Comparison of ENCODE assay signal across 3 cellular contexts in the genomic region with DNA sequence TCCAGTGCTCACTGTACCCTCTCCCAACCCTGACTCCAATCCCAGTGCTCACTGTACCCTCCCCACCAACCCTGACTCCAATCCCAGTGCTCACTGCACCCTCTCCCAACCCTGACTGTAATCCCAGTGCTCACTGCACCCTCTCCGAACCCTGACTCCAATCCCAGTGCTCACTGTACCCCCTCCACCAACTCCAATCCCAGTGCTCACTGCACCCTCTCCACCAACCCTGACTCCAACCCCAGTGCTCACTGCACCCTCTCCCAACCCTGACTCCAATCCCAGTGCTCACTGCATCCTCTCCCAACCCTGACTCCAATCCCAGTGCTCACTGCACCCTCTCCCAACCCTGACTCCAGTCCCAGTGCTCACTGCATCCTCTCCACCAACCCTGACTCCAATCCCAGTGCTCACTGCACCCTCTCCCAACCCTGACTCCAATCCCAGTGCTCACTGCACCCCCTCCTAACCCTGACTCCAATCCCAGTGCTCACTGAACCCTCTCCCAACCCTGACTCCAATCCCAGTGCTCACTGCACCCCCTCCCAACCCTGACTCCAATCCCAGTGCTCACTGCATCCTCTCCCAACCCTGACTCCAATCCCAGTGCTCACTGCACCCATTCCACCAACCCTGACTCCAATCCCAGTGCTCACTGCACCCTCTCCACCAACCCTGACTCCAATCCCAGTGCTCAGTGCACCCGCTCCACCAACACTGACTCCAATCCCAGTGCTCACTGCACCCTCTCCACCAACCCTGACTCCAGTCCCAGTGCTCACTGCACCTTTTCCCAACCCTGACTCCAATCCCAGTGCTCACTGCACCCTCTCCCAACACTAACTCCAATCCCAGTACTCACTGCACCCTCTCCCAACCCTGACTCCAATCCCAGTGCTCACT.
TF ChIP-seq lines count a peak whose summit lies in the region.
"Not testable (repeated sequence)": the region's sequence is repeated elsewhere in the genome, so short reads cannot be mapped to it uniquely, and the experiment has no call there.

No MANE protein-coding gene starts in this region.

TF ChIP-seq in A549, 52 proteins besides CTCF, POLR2A, EP300 and RAD21:
- TF ChIP-seq HDAC2 (IDR thresholded peaks at IDR 0.05) (peak; percentile 56; the same call in 1 of the 2 replicates), CHD4 (IDR thresholded peaks at IDR 0.05; ENCODE audit: borderline replicate concordance) (peak; percentile 90)
TF ChIP-seq in A549: peak in this region for 2; not testable (repeated sequence) for 50.

TF ChIP-seq in K562, 482 proteins besides CTCF, POLR2A, EP300 and RAD21:
- TF ChIP-seq ADNP (tag; IDR thresholded peaks at IDR 0.05) (peak; percentile 59), PTBP1 (IDR thresholded peaks at IDR 0.05; ENCODE audit: low read depth, low read length) (peak; percentile 85), PHF20 (IDR thresholded peaks at IDR 0.05; ENCODE audit: partially characterized antibody) (peak; percentile 42), CHD4 (IDR thresholded peaks at IDR 0.05; ENCODE audit: insufficient read depth, insufficient replicate concordance, low read depth, low read length, poor library complexity, severe bottlenecking) (peak; percentile 79), CBX3 (IDR thresholded peaks at IDR 0.05; ENCODE audit: borderline replicate concordance in 1 of 2, low read length in 2 of 2) (peak in 1 of 2 experiments; percentile 9; a peak in 1 of 3 replicates)
- TF ChIP-seq, protein P1, sequence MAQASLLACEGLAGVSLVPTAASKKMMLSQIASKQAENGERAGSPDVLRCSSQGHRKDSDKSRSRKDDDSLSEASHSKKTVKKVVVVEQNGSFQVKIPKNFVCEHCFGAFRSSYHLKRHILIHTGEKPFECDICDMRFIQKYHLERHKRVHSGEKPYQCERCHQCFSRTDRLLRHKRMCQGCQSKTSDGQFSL (CRISPR knock-in tag; IDR thresholded peaks at IDR 0.05): peak; percentile 97
- TF ChIP-seq, protein P1 (tag; IDR thresholded peaks at IDR 0.05): not testable (repeated sequence)
TF ChIP-seq in K562: peak in this region for 6; not testable (repeated sequence) for 476.

TF ChIP-seq in liver, 16 proteins besides CTCF, POLR2A, EP300 and RAD21:
- TF ChIP-seq, protein P2, sequence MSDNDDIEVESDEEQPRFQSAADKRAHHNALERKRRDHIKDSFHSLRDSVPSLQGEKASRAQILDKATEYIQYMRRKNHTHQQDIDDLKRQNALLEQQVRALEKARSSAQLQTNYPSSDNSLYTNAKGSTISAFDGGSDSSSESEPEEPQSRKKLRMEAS (IDR thresholded peaks at IDR 0.05): peak; percentile 16
TF ChIP-seq in liver: peak in this region for 1; not testable (repeated sequence) for 15.
